9 cellular contexts compared by ENCODE assay signal in genomic region chr12:106113446-106114083, GRCh38. TPM values are rescaled to one million over a fixed set of nuclear protein-coding genes. Genes with fewer than 3 reads are reported as not detected.
DNase-seq lines count a peak whose midpoint lies in the region; ATAC-seq and TF ChIP-seq lines count a peak whose summit lies in the region.
"Had no signal": no experiment of that assay in that cellular context is flagged by ENCODE, and none has a peak within 500 bp of the region (broad histone marks: within the 10 kb centered on the region; RNA-seq: fewer than 3 reads in every experiment).

No MANE protein-coding gene starts in this region.

- H3K27ac ChIP-seq in IMR-90 (ENCODE audit: insufficient read depth, low read length) (peak overlapping the region; percentile 13; the same call in 1 of the 2 replicates), ascending aorta (peak overlapping the region; percentile 91), smooth muscle cell (ENCODE audit: low read depth) (peak overlapping the region; percentile 95)

- peak overlapping the region; percentile 53 for H2BK120ac ChIP-seq in IMR-90 (ENCODE audit: low read depth, low read length)

- peak overlapping the region; percentile 1; the same call in 1 of the 2 replicates for H3K4me2 ChIP-seq in IMR-90 (ENCODE audit: low read depth, low read length)
- peak overlapping the region; percentile 66 for H3K4me2 ChIP-seq in smooth muscle cell

- H2AK9ac ChIP-seq in IMR-90 (replicated peaks; ENCODE audit: low read depth, low read length, poor library complexity) = no peak overlapping the region

- no peak for TF ChIP-seq RAD21 in IMR-90 (IDR thresholded peaks at IDR 0.05; ENCODE audit: low read length)

- H2BK15ac ChIP-seq in IMR-90 (ENCODE audit: low read depth, low read length) = peak overlapping the region; percentile 28; the same call in 1 of the 3 replicates

- H3K9ac ChIP-seq in IMR-90 (ENCODE audit: low read depth, low read length) = no peak overlapping the region
- H3K9ac ChIP-seq in smooth muscle cell (ENCODE audit: low read depth) = peak overlapping the region; percentile 69

- in situ Hi-C loops in IMR-90 (cut with MboI; ENCODE audit: low sequenced_read_pairs) = no loop called here

- no peaks in the 10 kb centered on the region for H3K27me3 ChIP-seq in IMR-90 (ENCODE audit: control insufficient read depth, insufficient read depth, low read length)
- H3K27me3 ChIP-seq in ascending aorta = no peaks in the 10 kb centered on the region
- no peaks in the 10 kb centered on the region for H3K27me3 ChIP-seq in smooth muscle cell (ENCODE audit: low read depth)

- H3K23ac ChIP-seq in IMR-90 (ENCODE audit: low read depth, low read length) = peak overlapping the region; percentile 18; the same call in 1 of the 2 replicates

- H2AK5ac ChIP-seq in IMR-90 (ENCODE audit: low read depth, low read length) = peak overlapping the region; percentile 67; the same call in 1 of the 2 replicates

- DNase-seq in IMR-90 (no peak), ascending aorta (ENCODE audit: low spot score in 2 of 2) (no peak), immature natural killer cell (no peak), smooth muscle cell (lab: John Stamatoyannopoulos, UW; ENCODE audit: unreplicated experiment) (no peak), posterior vena cava (ENCODE audit: low spot score) (no peak), mucosa of descending colon (no peak)
- DNase-seq in activated CD4-positive, CD25-positive, alpha-beta regulatory T cell treated with anti-CD3 and anti-CD28 coated beads, Interleukin-2, amount 50 U/mL, for 72 hours = no peak

- H3K27ac Mint-ChIP-seq in immature natural killer cell = peak overlapping the region; percentile 19 to 80 (median 50)
- H3K27ac Mint-ChIP-seq: activated naive CD4-positive, alpha-beta T cell treated with anti-CD3 and anti-CD28 coated beads, Interleukin-2, amount 50 U/mL, for 24 hours had no signal

- H4K91ac ChIP-seq in IMR-90 (ENCODE audit: insufficient read depth, low read depth, low read length) = peak overlapping the region; percentile 49

- H2BK5ac ChIP-seq in IMR-90 (ENCODE audit: low read depth, low read length, poor library complexity, severe bottlenecking) = no peak overlapping the region

- H3K4me1 ChIP-seq in IMR-90 (ENCODE audit: control insufficient read depth, insufficient read depth, low read length) (peaks cover 26% of the 10 kb centered on the region), ascending aorta (peaks cover 19 to 72% of the 10 kb centered on the region in 2 donors), smooth muscle cell (ENCODE audit: low read depth) (peaks cover 70% of the 10 kb centered on the region), mucosa of descending colon (ENCODE audit: low read depth) (peaks cover 16% of the 10 kb centered on the region)

- H3K9me3 ChIP-seq in IMR-90 (ENCODE audit: control insufficient read depth, insufficient read depth, low read length) (no peaks in the 10 kb centered on the region), ascending aorta (no peaks in the 10 kb centered on the region), smooth muscle cell (replicated peaks; ENCODE audit: low read depth) (no peaks in the 10 kb centered on the region), mucosa of descending colon (no peaks in the 10 kb centered on the region)

- dilution Hi-C loops in IMR-90 (cut with HindIII; ENCODE audit: low sequenced_read_pairs, unreplicated experiment) = no loop called here

- H3K4ac ChIP-seq in IMR-90 (ENCODE audit: low read depth, low read length) = peak overlapping the region; percentile 66

- H3K4me3 ChIP-seq in IMR-90 (ENCODE audit: insufficient read depth, low read depth, low read length) (no peak overlapping the region), ascending aorta (no peak overlapping the region), smooth muscle cell (no peak overlapping the region), mucosa of descending colon (no peak overlapping the region)

- intact Hi-C loops in IMR-90 (cut with micrococcal nuclease) = no loop called here
- intact Hi-C loops in ascending aorta (cut with DNase I) = loop anchor here (2.0 kb wide), 1 partner anchor 23 kb away; no protein-coding TSS in a partner anchor
- intact Hi-C loops in posterior vena cava (cut with DNase I) = no loop called here
- intact Hi-C loops in mucosa of descending colon (cut with DNase I, micrococcal nuclease) = no loop called here

- no TSS peak for BruUV-seq in IMR-90 (replicated peaks; lab: Mats Ljungman, UMichigan)

- H3K9me3 Mint-ChIP-seq in immature natural killer cell = no peaks in the 10 kb centered on the region
- H3K9me3 Mint-ChIP-seq: activated naive CD4-positive, alpha-beta T cell treated with anti-CD3 and anti-CD28 coated beads, Interleukin-2, amount 50 U/mL, for 24 hours had no signal

- H3K27me3 Mint-ChIP-seq in immature natural killer cell (ENCODE audit: low read depth in 3 of 3) = peaks cover 0 to 8% (median 0%) of the 10 kb centered on the region in 3 donors

- no peaks in the 10 kb centered on the region for H3K36me3 Mint-ChIP-seq in immature natural killer cell
- H3K36me3 Mint-ChIP-seq: activated naive CD4-positive, alpha-beta T cell treated with anti-CD3 and anti-CD28 coated beads, Interleukin-2, amount 50 U/mL, for 24 hours had no signal

- no CpG with 5 or more reads among the region's 6 CpGs for WGBS in IMR-90 (ENCODE audit: extremely low coverage in 2 of 2, insufficient read length in 1 of 2), 2 experiments
- WGBS in smooth muscle cell (ENCODE audit: low lambda C conversion rate) = 37% methylated on average over 6 of the region's 6 CpGs

- ATAC-seq in IMR-90 (ENCODE audit: low read depth) (peak; percentile 19), esophagus mucosa (no peak), mucosa of descending colon (no peak)

- peak overlapping the region; percentile 43; the same call in 1 of the 2 replicates for H2BK20ac ChIP-seq in IMR-90 (ENCODE audit: low read depth, low read length)

- POLR2A ChIA-PET in IMR-90 (lab: Charles Lee; ENCODE audit: unreplicated experiment) = no interaction called here

- H4K20me1 ChIP-seq in IMR-90 (ENCODE audit: insufficient read depth, low read length) = peaks cover 27% of the 10 kb centered on the region
- H4K20me1 ChIP-seq in smooth muscle cell (ENCODE audit: low read depth) = peaks cover 99% of the 10 kb centered on the region

- H3K4me3 Mint-ChIP-seq in immature natural killer cell = peak overlapping the region; percentile 18 to 76 (median 53)
- H3K4me3 Mint-ChIP-seq: activated naive CD4-positive, alpha-beta T cell treated with anti-CD3 and anti-CD28 coated beads, Interleukin-2, amount 50 U/mL, for 24 hours had no signal

- H3K79me2 ChIP-seq in smooth muscle cell (ENCODE audit: low read depth) = peaks cover 98% of the 10 kb centered on the region

- H3K9me1 ChIP-seq in IMR-90 (ENCODE audit: insufficient read depth, low read length) = peaks cover 26% of the 10 kb centered on the region

- no peak overlapping the region for H4K5ac ChIP-seq in IMR-90 (ENCODE audit: low read depth, low read length)

- TF ChIP-seq POLR2A in IMR-90 (IDR thresholded peaks at IDR 0.05; ENCODE audit: low read depth, low read length) = no peak

- H2AFZ ChIP-seq in IMR-90 (replicated peaks; ENCODE audit: low read length, poor library complexity) = no peak overlapping the region
- H2AFZ ChIP-seq in smooth muscle cell (ENCODE audit: low read depth) = no peak overlapping the region

- 0 out of 2 replicates have a peak overlapping the region, but pooled peaks have one; percentile 51 for H3K14ac ChIP-seq in IMR-90 (replicated peaks; ENCODE audit: low read depth, low read length)

- H3K4me1 Mint-ChIP-seq in immature natural killer cell = peaks cover 18 to 29% of the 10 kb centered on the region in 2 donors
- H3K4me1 Mint-ChIP-seq: activated naive CD4-positive, alpha-beta T cell treated with anti-CD3 and anti-CD28 coated beads, Interleukin-2, amount 50 U/mL, for 24 hours had no signal

- peaks cover 39% of the 10 kb centered on the region for H3F3A ChIP-seq in smooth muscle cell (ENCODE audit: low read depth)

- CTCF ChIA-PET in IMR-90 (lab: Yijun Ruan, JAX) = no interaction called here

- H3K18ac ChIP-seq in IMR-90 (ENCODE audit: low read depth, low read length) = peak overlapping the region; percentile 7; the same call in 1 of the 2 replicates

- H3K79me1 ChIP-seq in IMR-90 (ENCODE audit: low read depth in 1 of 2, low read length in 2 of 2) = peaks cover 12 to 74% of the 10 kb centered on the region in 2 experiments

- peak overlapping the region; percentile 32 to 48; a peak in 2 of 4 replicates for H4K8ac ChIP-seq in IMR-90 (ENCODE audit: low read depth in 2 of 2, low read length in 2 of 2)

- H3K56ac ChIP-seq in IMR-90 (ENCODE audit: extremely low read depth, insufficient read depth, low read length) = no peak overlapping the region

- no peak for TF ChIP-seq CTCF in IMR-90 (conservative IDR thresholded peaks at IDR 0.05; ENCODE audit: low read depth, low read length)
- TF ChIP-seq CTCF in ascending aorta (IDR thresholded peaks at IDR 0.05) = no peak
- TF ChIP-seq CTCF in smooth muscle cell (IDR thresholded peaks at IDR 0.05; ENCODE audit: borderline replicate concordance, insufficient read depth, poor library complexity, severe bottlenecking) = no peak
- no peak for TF ChIP-seq CTCF in mucosa of descending colon (IDR thresholded peaks at IDR 0.05)

- H3K36me3 ChIP-seq in IMR-90 (ENCODE audit: control insufficient read depth, insufficient read depth, low read length) (no peaks in the 10 kb centered on the region), ascending aorta (no peaks in the 10 kb centered on the region), smooth muscle cell (ENCODE audit: low read depth) (no peaks in the 10 kb centered on the region), mucosa of descending colon (ENCODE audit: low read depth) (no peaks in the 10 kb centered on the region)

TF ChIP-seq in IMR-90, 13 proteins besides CTCF, POLR2A, EP300 and RAD21 (continues in another document):
- TF ChIP-seq CEBPB (IDR thresholded peaks at IDR 0.05; ENCODE audit: low read depth, low read length) = no peak
- no peak for TF ChIP-seq MAZ (IDR thresholded peaks at IDR 0.05; ENCODE audit: borderline replicate concordance, low read depth, low read length)
- TF ChIP-seq RCOR1 (IDR thresholded peaks at IDR 0.05; ENCODE audit: insufficient replicate concordance, low read length) = no peak
- no peak for TF ChIP-seq BHLHE40 (IDR thresholded peaks at IDR 0.05; ENCODE audit: low read depth, low read length)
- no peak for TF ChIP-seq MXI1 (IDR thresholded peaks at IDR 0.05; ENCODE audit: borderline replicate concordance, low read depth, low read length)

RNA-seq across cellular contexts. Expression of gene NUAK1, which starts 25.2 kb away (rescaled TPM):
- total RNA-seq in IMR-90 (2012; rRNA removed) (8.8 and 8.9 TPM in 2 replicates), ascending aorta (29.7 TPM), smooth muscle cell (54.0 and 64.2 TPM in 2 replicates), posterior vena cava (10 to 100 TPM; 16.9 to 17.7 TPM), esophagus mucosa (1.7 TPM), mucosa of descending colon (1 to 10 TPM; 4.9 to 6.8 (median 5.4) TPM)
- polyA plus RNA-seq in IMR-90 (2012; rRNA removed) (4.8 and 4.9 TPM in 2 replicates), immature natural killer cell (1 to 10 TPM in 1 of 3 donors, under 1 TPM in 2; 0.02 to 2.7 (median 0.68) TPM), smooth muscle cell (35.3 and 38.8 TPM in 2 replicates)
- 3.0 and 3.1 TPM in 2 replicates for polyA plus RNA-seq in IMR-90 (2012; cell fraction: cytosol; rRNA removed)
- 4.5 and 10.4 TPM in 2 replicates for polyA plus RNA-seq in IMR-90 (2012; cell fraction: nucleus; rRNA removed; ENCODE audit: low replicate concordance)

Comparison
In these comparisons a context has a peak if more than half of its experiments do, and no peak if none do; other contexts are left out.
1. H3K27ac ChIP-seq: peak in every context shown above with its lines; median percentile 95 in smooth muscle cell; 91 in ascending aorta; 13 in IMR-90.